ENCODE assay signal across 1 cellular context in genomic region chr5:168527756-168528295, GRCh38.
TF ChIP-seq lines count a peak whose summit lies in the region.

No MANE protein-coding gene starts in this region.

TF ChIP-seq in K562, 482 proteins besides CTCF, POLR2A, EP300 and RAD21:
- TF ChIP-seq ZBTB33 (CRISPR knock-in tag; IDR thresholded peaks at IDR 0.05): no peak
- TF ChIP-seq ZNF134 (CRISPR knock-in tag; conservative IDR thresholded peaks at IDR 0.05): peak; percentile 77; the same call in 1 of the 2 replicates
